In the genomic region with DNA sequence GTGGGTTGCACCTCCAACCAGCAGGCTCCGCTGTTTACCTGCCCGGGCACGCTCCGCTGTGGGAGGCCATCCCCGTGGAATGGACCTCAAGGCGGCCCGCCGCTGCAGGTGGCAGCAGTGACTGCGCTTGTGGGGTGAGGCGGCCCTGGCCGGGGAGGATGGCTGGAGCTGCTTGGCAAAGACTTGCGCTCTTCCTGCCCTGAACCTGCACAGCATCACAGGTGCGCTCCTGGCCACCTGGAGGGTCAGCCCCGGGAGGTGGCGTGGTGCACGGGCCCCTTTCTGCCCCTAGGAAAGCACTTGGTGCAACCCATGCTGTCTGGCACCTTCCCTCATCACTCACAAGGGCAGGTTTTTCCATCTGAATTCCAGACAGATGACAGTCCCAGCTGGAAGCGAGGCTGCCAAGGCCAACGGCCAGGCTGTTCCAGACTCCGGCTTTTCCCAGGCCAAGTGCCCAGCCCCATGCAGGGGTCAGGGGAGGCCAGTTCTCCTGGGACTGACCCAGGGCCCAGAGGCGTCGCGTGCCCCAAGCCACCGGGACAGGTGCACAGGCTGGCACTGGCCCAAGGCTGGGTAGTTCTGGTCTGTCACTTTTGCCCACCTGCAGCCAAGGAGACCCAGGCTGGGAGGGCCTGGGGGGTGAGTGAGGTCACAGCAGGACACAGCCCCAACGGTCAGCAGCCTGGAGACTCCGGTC, we compare ENCODE assay signal across 9 cellular contexts. TPM values are rescaled to one million over a fixed set of nuclear protein-coding genes. Genes with fewer than 3 reads are reported as not detected.
A peak's percentile ranks its signal among the peaks of the same experiment; 100 is the strongest.
DNase-seq lines count a peak whose midpoint lies in the region; ATAC-seq and TF ChIP-seq lines count a peak whose summit lies in the region.
"Had no signal": no experiment of that assay in that cellular context is flagged by ENCODE, and none has a peak within 500 bp of the region (broad histone marks: within the 10 kb centered on the region; RNA-seq: fewer than 3 reads in every experiment).

No MANE protein-coding gene starts in this region.

- DNase-seq in HS-5 (ENCODE audit: low read depth) (peak; percentile 24), NCI-H748 (lab: John Stamatoyannopoulos, UW; ENCODE audit: unreplicated experiment) (peak; percentile 86), foreskin fibroblast (peak; percentile 58 to 79), tibial nerve (ENCODE audit: low spot score in 2 of 2) (peak; percentile 48 to 54), epidermal melanocyte (ENCODE audit: insufficient read length, low spot score) (no peak), T-helper 17 cell (no peak)
- DNase-seq: SIG-M5 had no signal

- peaks cover 0 to 3% (median 0%) of the 10 kb centered on the region in 3 donors for H3K36me3 ChIP-seq in tibial nerve

- H3K4me1 ChIP-seq in tibial nerve: peaks cover 0 to 39% (median 5%) of the 10 kb centered on the region in 4 donors

- peaks cover 15% of the 10 kb centered on the region for H3K4me1 Mint-ChIP-seq in T-helper 17 cell

- peaks cover 27% of the 10 kb centered on the region for H3K27me3 Mint-ChIP-seq in T-helper 17 cell

- H3K27ac Mint-ChIP-seq in T-helper 17 cell: no peak overlapping the region
- H3K27ac Mint-ChIP-seq: stimulated activated effector memory CD8-positive, alpha-beta T cell treated with anti-CD3 and anti-CD28 coated beads, Interleukin-12 subunit alpha, Interleukin-12 subunit beta, amount 100 ng/mL, for 72 hours had no signal

- peak overlapping the region in 1 of 4 donors; percentile 46 for H3K27ac ChIP-seq in tibial nerve

- no peaks in the 10 kb centered on the region for H3K9me3 ChIP-seq in tibial nerve
- H3K9me3 ChIP-seq in T-helper 17 cell (ENCODE audit: control insufficient read depth, low read length, poor library complexity, severe bottlenecking): no peaks in the 10 kb centered on the region

- peaks cover 0 to 48% of the 10 kb centered on the region in 2 donors for H3K27me3 ChIP-seq in tibial nerve

- H3K4me3 Mint-ChIP-seq in T-helper 17 cell: no peak overlapping the region
- H3K4me3 Mint-ChIP-seq: stimulated activated effector memory CD8-positive, alpha-beta T cell treated with anti-CD3 and anti-CD28 coated beads, Interleukin-12 subunit alpha, Interleukin-12 subunit beta, amount 100 ng/mL, for 72 hours had no signal

- TF ChIP-seq CTCF in foreskin fibroblast (IDR thresholded peaks at IDR 0.05; ENCODE audit: low read depth, low read length) (no peak), tibial nerve (IDR thresholded peaks at IDR 0.05) (no peak)

- H3K4me3 ChIP-seq in foreskin fibroblast (ENCODE audit: low read depth in 1 of 2, low read length in 2 of 2) (no peak overlapping the region), tibial nerve (no peak overlapping the region)

- TF ChIP-seq POLR2A in tibial nerve (IDR thresholded peaks at IDR 0.05): no peak

- peak in 1 of 2 donors; percentile 37 for TF ChIP-seq EP300 in tibial nerve (IDR thresholded peaks at IDR 0.05)

- WGBS in tibial nerve, 2 donors: 60% methylated on average over 23 of the region's 25 CpGs

- ATAC-seq in GM18498 (IDR thresholded peaks at IDR 0.05; ENCODE audit: unreplicated experiment) (no peak), T-helper 17 cell (no peak)
- ATAC-seq: stimulated activated effector memory CD8-positive, alpha-beta T cell treated with anti-CD3 and anti-CD28 coated beads, Interleukin-12 subunit alpha, Interleukin-12 subunit beta, amount 100 ng/mL, for 72 hours had no signal

- H3K36me3 Mint-ChIP-seq in T-helper 17 cell (ENCODE audit: low read depth): peaks cover 7% of the 10 kb centered on the region
- H3K36me3 Mint-ChIP-seq: stimulated activated effector memory CD8-positive, alpha-beta T cell treated with anti-CD3 and anti-CD28 coated beads, Interleukin-12 subunit alpha, Interleukin-12 subunit beta, amount 100 ng/mL, for 72 hours had no signal

RNA-seq across cellular contexts. Expression of a gene that starts 13.3 kb away (rescaled TPM):
- total RNA-seq in tibial nerve (under 1 TPM in 1 of 4 donors, not detected in 3; 0.20 TPM), T-helper 17 cell (not detected)

RNA-seq across cellular contexts. Expression of a gene that starts 25.8 kb away (rescaled TPM):
- not detected for total RNA-seq in tibial nerve
- total RNA-seq in T-helper 17 cell: not detected

RNA-seq across cellular contexts. Expression of a gene that starts 33.3 kb away (rescaled TPM):
- total RNA-seq in tibial nerve (100 to 1,000 TPM in 1 of 4 donors, 10 to 100 TPM in 3; 65.6 to 143 (median 95.1) TPM), T-helper 17 cell (10 to 100 TPM; 32.2 to 33.4 TPM)

RNA-seq across cellular contexts. Expression of a gene that starts 33.5 kb away (rescaled TPM):
- total RNA-seq in tibial nerve: 10 to 100 TPM; 23.7 to 51.6 (median 40.7) TPM
- total RNA-seq in T-helper 17 cell: 10 to 100 TPM; 15.8 to 16.5 TPM

RNA-seq across cellular contexts. Expression of a gene that starts 51.3 kb away (rescaled TPM):
- total RNA-seq in tibial nerve: 10 to 100 TPM in 3 of 4 donors, 1 to 10 TPM in 1; 6.9 to 12.6 (median 11.3) TPM
- 1 to 10 TPM; 4.4 to 6.0 TPM for total RNA-seq in T-helper 17 cell

Comparison
In these comparisons a context has a peak if more than half of its experiments do, and no peak if none do; other contexts are left out.
1. DNase-seq: peak in HS-5 (single experiment), NCI-H748 (single experiment), foreskin fibroblast (2 of 2) and tibial nerve (2 of 2); none in epidermal melanocyte (single experiment) and T-helper 17 cell (0 of 3).